In the genomic region with DNA sequence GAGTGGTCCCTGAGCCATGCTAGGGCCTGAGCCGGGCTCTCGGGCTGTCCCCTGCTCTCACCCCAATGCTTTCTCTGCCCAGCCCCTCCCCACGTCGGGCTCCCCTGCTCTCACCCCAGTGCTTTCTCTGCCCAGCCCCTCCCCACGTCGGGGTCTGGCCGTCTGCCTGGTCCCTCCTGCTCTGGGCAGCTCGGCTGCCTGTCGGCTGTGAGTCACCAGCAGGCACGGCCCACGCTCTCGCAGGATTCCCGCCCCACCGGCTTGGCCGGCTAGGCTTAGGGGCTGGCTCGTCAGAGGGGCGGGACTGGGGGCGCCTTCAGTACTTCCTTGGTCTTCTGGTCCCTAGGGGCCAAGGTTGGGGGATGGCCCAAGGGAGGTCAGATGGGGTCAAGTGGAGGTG, we compare ENCODE assay signal across 12 cellular contexts. TPM values are rescaled to one million over a fixed set of nuclear protein-coding genes. Genes with fewer than 3 reads are reported as not detected.
DNase-seq lines count a peak whose midpoint lies in the region; ATAC-seq and TF ChIP-seq lines count a peak whose summit lies in the region.
"Had no signal": no experiment of that assay in that cellular context is flagged by ENCODE, and none has a peak within 500 bp of the region (broad histone marks: within the 10 kb centered on the region; RNA-seq: fewer than 3 reads in every experiment).

No MANE protein-coding gene starts in this region.

- H3K4me1 ChIP-seq in RWPE2 (ENCODE audit: insufficient read depth, poor library complexity, severe bottlenecking) (peaks cover 16% of the 10 kb centered on the region), gastrocnemius medialis (peaks cover 0 to 7% of the 10 kb centered on the region in 2 donors)

- TF ChIP-seq POLR2A in gastrocnemius medialis (IDR thresholded peaks at IDR 0.05) = no peak

- H3K9me3 Mint-ChIP-seq in immature natural killer cell = peaks cover 6 to 13% (median 9%) of the 10 kb centered on the region in 6 donors

- H3K9me3 ChIP-seq in RWPE2 (ENCODE audit: severe bottlenecking) (no peaks in the 10 kb centered on the region), gastrocnemius medialis (no peaks in the 10 kb centered on the region)

- H3K27ac ChIP-seq in RWPE2 (ENCODE audit: poor library complexity, severe bottlenecking) (no peak overlapping the region), gastrocnemius medialis (no peak overlapping the region)

- H3K4me1 Mint-ChIP-seq in immature natural killer cell = peaks cover 8 to 20% of the 10 kb centered on the region in 2 donors

- H3K4me3 Mint-ChIP-seq in immature natural killer cell = peak overlapping the region in 2 of 5 donors; percentile 21 to 54
- H3K4me3 Mint-ChIP-seq: activated T-cell treated with anti-CD3 and anti-CD28 coated beads, Interleukin-2, amount 50 U/mL, for 72 hours; CD8-positive, alpha-beta memory T cell had no signal

- no peaks in the 10 kb centered on the region for H3K36me3 Mint-ChIP-seq in immature natural killer cell

- peaks cover 7 to 13% (median 10%) of the 10 kb centered on the region in 3 donors for H3K27me3 Mint-ChIP-seq in immature natural killer cell (ENCODE audit: low read depth in 3 of 3)

- TF ChIP-seq CTCF in AG09319 (IDR thresholded peaks at IDR 0.05; ENCODE audit: low read depth, low read length) = no peak
- TF ChIP-seq CTCF in RWPE2 (IDR thresholded peaks at IDR 0.05; ENCODE audit: poor library complexity, severe bottlenecking) = no peak
- TF ChIP-seq CTCF in gastrocnemius medialis (IDR thresholded peaks at IDR 0.05 in 4 of 5, conservative IDR thresholded peaks at IDR 0.05 in 1 of 5) = no peak

- no peaks in the 10 kb centered on the region for H3K27me3 ChIP-seq in RWPE2 (ENCODE audit: insufficient read depth, poor library complexity, severe bottlenecking)
- peaks cover 13 to 28% (median 25%) of the 10 kb centered on the region in 3 donors for H3K27me3 ChIP-seq in gastrocnemius medialis

- ATAC-seq in RWPE2 (ENCODE audit: low read depth) (peak; percentile 64), gastrocnemius medialis (no peak)
- ATAC-seq: activated T-cell treated with anti-CD3 and anti-CD28 coated beads, Interleukin-2, amount 50 U/mL, for 72 hours; naive thymus-derived CD8-positive, alpha-beta T cell had no signal

- intact Hi-C loops in gastrocnemius medialis (cut with DNase I; ENCODE audit: low total_unique reads) = no loop called here

- H3K27ac Mint-ChIP-seq in immature natural killer cell = peak overlapping the region in 1 of 6 donors; percentile 51
- H3K27ac Mint-ChIP-seq: activated T-cell treated with anti-CD3 and anti-CD28 coated beads, Interleukin-2, amount 50 U/mL, for 72 hours; CD8-positive, alpha-beta memory T cell; naive thymus-derived CD8-positive, alpha-beta T cell had no signal

- H3K36me3 ChIP-seq in RWPE2 (ENCODE audit: low read depth) (peaks cover 15% of the 10 kb centered on the region; the same call in 1 of the 2 replicates), gastrocnemius medialis (no peaks in the 10 kb centered on the region)

- H3K4me3 ChIP-seq in RWPE2 (ENCODE audit: severe bottlenecking) (no peak overlapping the region), gastrocnemius medialis (no peak overlapping the region)

- DNase-seq in AG09319 (ENCODE audit: extremely low read depth, low read depth) (peak; percentile 23), RWPE2 (ENCODE audit: low spot score) (no peak), fibroblast of gingiva (ENCODE audit: low read depth) (peak; percentile 35), myocyte (ENCODE audit: low read depth) (peak; percentile 78), gastrocnemius medialis (no peak), immature natural killer cell (no peak), NCI-H524 (lab: John Stamatoyannopoulos, UW) (no peak)
- DNase-seq in stimulated activated CD4-positive, alpha-beta T cell treated with anti-CD3 and anti-CD28 coated beads, Interleukin-2, amount 100 ng/mL, for 24 hours = no peak
- DNase-seq: activated T-cell treated with anti-CD3 and anti-CD28 coated beads, Interleukin-2, amount 50 U/mL, for 72 hours; NCI-H526 had no signal

- in situ Hi-C loops in gastrocnemius medialis (cut with MboI; ENCODE audit: low sequenced_read_pairs in 4 of 4) = no loop called here

RNA-seq across cellular contexts. Expression of a gene that starts 3.3 kb away (rescaled TPM):
- total RNA-seq in myocyte = 69.7 and 114 TPM in 2 replicates
- polyA plus RNA-seq in myocyte (2012) = 69.1 TPM
- total RNA-seq in gastrocnemius medialis = 1 to 10 TPM in 3 of 4 donors, under 1 TPM in 1; 0.92 to 4.7 (median 2.3) TPM
- polyA plus RNA-seq in immature natural killer cell = 10 to 100 TPM; 15.2 to 21.4 (median 17.2) TPM
- total RNA-seq: CD8-positive, alpha-beta memory T cell; naive thymus-derived CD8-positive, alpha-beta T cell had no signal
- polyA plus RNA-seq: CD8-positive, alpha-beta memory T cell had no signal

RNA-seq across cellular contexts. Expression of a gene that starts 53.4 kb away (rescaled TPM):
- total RNA-seq in myocyte (565 and 642 TPM in 2 replicates), gastrocnemius medialis (100 to 1,000 TPM; 407 to 555 (median 524) TPM)
- 278 TPM for polyA plus RNA-seq in myocyte (2012)
- 100 to 1,000 TPM; 104 to 146 (median 105) TPM for polyA plus RNA-seq in immature natural killer cell

Comparison
In these comparisons a context has a peak if more than half of its experiments do, and no peak if none do; other contexts are left out.
1. DNase-seq: peak in AG09319 (single experiment), fibroblast of gingiva (single experiment) and myocyte (single experiment); none in RWPE2 (single experiment), stimulated activated CD4-positive, alpha-beta T cell treated with anti-CD3 and anti-CD28 coated beads, Interleukin-2, amount 100 ng/mL, for 24 hours (0 of 2), gastrocnemius medialis (0 of 2), immature natural killer cell (0 of 3) and NCI-H524 (0 of 2).
2. RNA of a gene that starts 3.3 kb away (total RNA-seq): 69.7 to 114 TPM in myocyte; 0.92 to 4.7 TPM in gastrocnemius medialis; every median in the first group is over 10 times any median in the second.